ENCODE assay signal across 8 cellular contexts in genomic region chr9:93134018-93134739, GRCh38. TPM values are rescaled to one million over a fixed set of nuclear protein-coding genes. Genes with fewer than 3 reads are reported as not detected.
DNase-seq lines count a peak whose midpoint lies in the region; ATAC-seq and TF ChIP-seq lines count a peak whose summit lies in the region.

NINJ1 (minus strand) TSS chr9:93134251; CDS start chr9:93134217, 34 bp downstream.

- DNase-seq in A172 (ENCODE audit: low spot score) (peak; percentile 59), NCI-H226 (peak; percentile 74), mucosa of descending colon (peak; percentile 72 to 86 (median 85))
- peak; percentile 81 for DNase-seq in activated CD8-positive, alpha-beta memory T cell treated with anti-CD3 and anti-CD28 coated beads, Interleukin-2, amount 10 ng/mL, durations not matched to agents 7 days and 5 days
- peak; percentile 82 for DNase-seq in stimulated activated CD8-positive, alpha-beta memory T cell treated with anti-CD3 and anti-CD28 coated beads, Interleukin-4, amount 100 ng/mL, for 24 hours (ENCODE audit: low read depth)

- peak within 1 kb of the TSS; percentile 47 for H3K4me3 ChIP-seq in mucosa of descending colon

- H3K9me3 ChIP-seq in mucosa of descending colon = no peaks in the 10 kb centered on the region

- CTCF ChIA-PET in activated CD8-positive, alpha-beta memory T cell treated with anti-CD3 and anti-CD28 coated beads, Interleukin-2, amount 10 ng/mL, durations not matched to agents 7 days and 5 days (lab: Charles Lee) = interaction anchor here (0.8 to 1.5 kb wide), 6 partner anchors 10 to 432 kb away, joined by 3 to 14 read pairs (median 5); no protein-coding TSS in a partner anchor

- in situ Hi-C loops in endometrial microvascular endothelial cells (cut with HindIII; ENCODE audit: inconsistent ontology term, low pct_unique_long_range_greater_than_20kb, low sequenced_read_pairs) = no loop called here

- TF ChIP-seq CTCF in mucosa of descending colon (IDR thresholded peaks at IDR 0.05) = no peak

- H3K36me3 ChIP-seq in mucosa of descending colon (ENCODE audit: low read depth) = no peaks in the 10 kb centered on the region

- peak within 1 kb of the TSS; percentile 82 for H3K4me3 Mint-ChIP-seq in activated CD8-positive, alpha-beta memory T cell treated with anti-CD3 and anti-CD28 coated beads, Interleukin-2, amount 10 ng/mL, durations not matched to agents 7 days and 5 days

- peaks cover 47% of the 10 kb centered on the region for H3K4me1 Mint-ChIP-seq in activated CD8-positive, alpha-beta memory T cell treated with anti-CD3 and anti-CD28 coated beads, Interleukin-2, amount 10 ng/mL, durations not matched to agents 7 days and 5 days

- peaks cover 29% of the 10 kb centered on the region for H3K4me1 ChIP-seq in mucosa of descending colon (ENCODE audit: low read depth)

- H3K27me3 Mint-ChIP-seq in activated CD8-positive, alpha-beta memory T cell treated with anti-CD3 and anti-CD28 coated beads, Interleukin-2, amount 10 ng/mL, durations not matched to agents 7 days and 5 days = no peaks in the 10 kb centered on the region

- intact Hi-C loops in mucosa of descending colon (cut with DNase I, micrococcal nuclease) = no loop called here

- ATAC-seq in HG02884 (IDR thresholded peaks at IDR 0.05; ENCODE audit: unreplicated experiment) (peak; percentile 66), mucosa of descending colon (peak; percentile 90)
- ATAC-seq in activated CD8-positive, alpha-beta memory T cell treated with anti-CD3 and anti-CD28 coated beads, Interleukin-2, amount 10 ng/mL, durations not matched to agents 7 days and 5 days = peak; percentile 92

- peak; percentile 63 for TF ChIP-seq POLR2A in GM15510 (IDR thresholded peaks at IDR 0.05; ENCODE audit: borderline replicate concordance, extremely low read depth, insufficient read length)

- H3K9me3 Mint-ChIP-seq in activated CD8-positive, alpha-beta memory T cell treated with anti-CD3 and anti-CD28 coated beads, Interleukin-2, amount 10 ng/mL, durations not matched to agents 7 days and 5 days (ENCODE audit: low read depth) = peaks cover 2% of the 10 kb centered on the region

- peak within 1 kb of the TSS; percentile 86 for H3K27ac Mint-ChIP-seq in activated CD8-positive, alpha-beta memory T cell treated with anti-CD3 and anti-CD28 coated beads, Interleukin-2, amount 10 ng/mL, durations not matched to agents 7 days and 5 days

- H3K36me3 Mint-ChIP-seq in activated CD8-positive, alpha-beta memory T cell treated with anti-CD3 and anti-CD28 coated beads, Interleukin-2, amount 10 ng/mL, durations not matched to agents 7 days and 5 days = no peaks in the 10 kb centered on the region

RNA-seq across cellular contexts. Expression of gene NINJ1, which starts in this region (rescaled TPM):
- total RNA-seq in A172 (2014; rRNA removed; shearing (Covaris generic)) = 64.2 and 68.2 TPM in 2 replicates
- total RNA-seq in activated CD8-positive, alpha-beta memory T cell treated with anti-CD3 and anti-CD28 coated beads, Interleukin-2, amount 10 ng/mL, durations not matched to agents 7 days and 5 days = 10 to 100 TPM; 31.1 to 54.9 TPM
- total RNA-seq in endometrial microvascular endothelial cells (ENCODE audit: inconsistent ontology term) = 76.0 TPM
- total RNA-seq in mucosa of descending colon = 10 to 100 TPM; 19.5 to 68.9 (median 23.2) TPM

Comparison
In these comparisons a context has a peak if more than half of its experiments do, and no peak if none do; other contexts are left out.
1. Peak in every context shown above with its lines: DNase-seq, ATAC-seq and H3K4me3 ChIP-seq.